9 cellular contexts compared by ENCODE assay signal in the genomic region with DNA sequence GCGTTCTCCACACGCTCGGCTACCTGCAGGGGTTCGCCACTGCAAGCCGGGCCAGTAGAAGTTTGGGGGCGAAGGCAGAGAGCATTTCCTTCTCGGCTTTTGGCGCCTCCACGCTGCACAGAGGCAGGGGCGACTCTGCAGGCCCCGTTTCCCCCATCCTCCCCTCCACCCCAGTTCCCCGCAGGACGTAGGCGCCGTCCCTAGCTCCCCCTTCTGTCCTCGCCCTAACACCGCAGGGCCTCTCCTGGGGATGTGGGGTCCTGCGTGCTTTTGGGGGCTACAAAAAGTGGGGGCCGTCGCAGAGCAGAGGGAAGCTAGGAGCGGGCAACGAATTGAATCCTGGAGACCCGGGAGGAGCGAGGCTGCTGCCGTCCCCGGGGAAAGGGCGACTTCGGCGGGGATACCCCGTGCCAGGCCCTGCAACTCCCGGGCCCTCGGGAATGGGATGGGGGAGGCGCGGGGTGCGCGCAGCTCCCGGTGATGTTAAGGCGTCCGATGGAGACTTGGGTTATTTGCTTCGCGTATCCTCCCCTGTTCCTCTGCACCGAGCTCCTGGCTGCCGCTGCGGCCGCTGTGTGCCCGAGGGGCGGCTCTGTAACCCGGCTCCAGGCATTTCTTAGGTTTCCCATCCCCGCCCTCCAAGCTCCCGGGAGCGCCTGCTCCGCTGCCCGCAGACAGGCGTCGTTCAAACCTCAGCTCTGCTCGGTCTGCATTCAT.
DNase-seq lines count a peak whose midpoint lies in the region; ATAC-seq and TF ChIP-seq lines count a peak whose summit lies in the region.
"Had no signal": no experiment of that assay in that cellular context is flagged by ENCODE, and none has a peak within 500 bp of the region (broad histone marks: within the 10 kb centered on the region; RNA-seq: fewer than 3 reads in every experiment).

No MANE protein-coding gene starts in this region.

- H3K4me1 Mint-ChIP-seq in activated CD4-positive, alpha-beta memory T cell treated with anti-CD3 and anti-CD28 coated beads for 36 hours (ENCODE audit: low read depth) = peaks cover 8% of the 10 kb centered on the region
- peaks cover 5% of the 10 kb centered on the region for H3K4me1 Mint-ChIP-seq in activated CD4-positive, alpha-beta memory T cell treated with anti-CD3 and anti-CD28 coated beads, Interleukin-2, amount 10 ng/mL, durations not matched to agents 7 days and 5 days

- H3K9me3 ChIP-seq in esophagus (ENCODE audit: control insufficient read depth in 2 of 2, insufficient read depth in 1 of 2, low read depth in 1 of 2, low read length in 1 of 2) (no peaks in the 10 kb centered on the region), ovary (no peaks in the 10 kb centered on the region)

- H3K36me3 Mint-ChIP-seq in activated CD4-positive, alpha-beta memory T cell treated with anti-CD3 and anti-CD28 coated beads for 36 hours = no peaks in the 10 kb centered on the region
- H3K36me3 Mint-ChIP-seq in activated CD4-positive, alpha-beta memory T cell treated with anti-CD3 and anti-CD28 coated beads, Interleukin-2, amount 10 ng/mL, durations not matched to agents 7 days and 5 days (ENCODE audit: low read depth) = no peaks in the 10 kb centered on the region

- intact Hi-C loops in activated CD4-positive, alpha-beta memory T cell treated with anti-CD3 and anti-CD28 coated beads for 36 hours (cut with micrococcal nuclease) = loop anchor here (5.0 kb wide), 1 partner anchor 261 kb away; no protein-coding TSS in a partner anchor
- intact Hi-C loops in ovary (cut with DNase I) = no loop called here

- ATAC-seq in GM19467 (IDR thresholded peaks at IDR 0.05; ENCODE audit: unreplicated experiment) (no peak), HG02840 (IDR thresholded peaks at IDR 0.05; ENCODE audit: low FRiP score, unreplicated experiment) (no peak)

- no peaks in the 10 kb centered on the region for H3K9me3 Mint-ChIP-seq in activated CD4-positive, alpha-beta memory T cell treated with anti-CD3 and anti-CD28 coated beads for 36 hours
- H3K9me3 Mint-ChIP-seq in activated CD4-positive, alpha-beta memory T cell treated with anti-CD3 and anti-CD28 coated beads, Interleukin-2, amount 10 ng/mL, durations not matched to agents 7 days and 5 days = no peaks in the 10 kb centered on the region
- H3K9me3 Mint-ChIP-seq: T-helper 1 cell treated with Interleukin-12 subunit alpha and Interleukin-12 subunit beta and Interleukin-4 antibody, amounts not matched to agents 30 μg/mL and 1 μg/mL, for 36 hours had no signal

- CTCF ChIA-PET in activated CD4-positive, alpha-beta memory T cell treated with anti-CD3 and anti-CD28 coated beads for 36 hours (lab: Charles Lee) = no interaction called here
- CTCF ChIA-PET in activated CD4-positive, alpha-beta memory T cell treated with anti-CD3 and anti-CD28 coated beads, Interleukin-2, amount 10 ng/mL, durations not matched to agents 7 days and 5 days (lab: Charles Lee) = interaction anchor here (0.8 kb wide), 1 partner anchor 8 kb away, joined by 3 read pairs; no protein-coding TSS in a partner anchor

- no peak for TF ChIP-seq EP300 in ovary (IDR thresholded peaks at IDR 0.05)

- no peak overlapping the region for H3K27ac Mint-ChIP-seq in activated CD4-positive, alpha-beta memory T cell treated with anti-CD3 and anti-CD28 coated beads for 36 hours
- H3K27ac Mint-ChIP-seq in activated CD4-positive, alpha-beta memory T cell treated with anti-CD3 and anti-CD28 coated beads, Interleukin-2, amount 10 ng/mL, durations not matched to agents 7 days and 5 days = no peak overlapping the region
- H3K27ac Mint-ChIP-seq: T-helper 1 cell treated with Interleukin-12 subunit alpha and Interleukin-12 subunit beta and Interleukin-4 antibody, amounts not matched to agents 30 μg/mL and 1 μg/mL, for 36 hours had no signal

- TF ChIP-seq CTCF in ovary (IDR thresholded peaks at IDR 0.05) = no peak

- H3K36me3 ChIP-seq in esophagus (ENCODE audit: control insufficient read depth in 2 of 2, insufficient read depth in 2 of 2, low read length in 1 of 2) (no peaks in the 10 kb centered on the region), ovary (no peaks in the 10 kb centered on the region)

- no peak for DNase-seq in activated CD4-positive, alpha-beta memory T cell treated with anti-CD3 and anti-CD28 coated beads for 36 hours
- no peak for DNase-seq in activated CD4-positive, alpha-beta memory T cell treated with anti-CD3 and anti-CD28 coated beads, Interleukin-2, amount 10 ng/mL, durations not matched to agents 7 days and 5 days
- DNase-seq in NCI-H226 (peak; percentile 2), ovary (peak in 4 of 5 donors; percentile 15 to 37 (median 21))
- no peak for DNase-seq in activated CD4-positive, CD25-positive, alpha-beta regulatory T cell treated with anti-CD3 and anti-CD28 coated beads, Interleukin-2, amount 50 U/mL, for 72 hours

- POLR2A ChIA-PET in activated CD4-positive, alpha-beta memory T cell treated with anti-CD3 and anti-CD28 coated beads for 36 hours (lab: Charles Lee) = no interaction called here
- POLR2A ChIA-PET in activated CD4-positive, alpha-beta memory T cell treated with anti-CD3 and anti-CD28 coated beads, Interleukin-2, amount 10 ng/mL, durations not matched to agents 7 days and 5 days (lab: Charles Lee) = no interaction called here

- H3K4me3 Mint-ChIP-seq in activated CD4-positive, alpha-beta memory T cell treated with anti-CD3 and anti-CD28 coated beads for 36 hours = peak overlapping the region; percentile 26
- no peak overlapping the region for H3K4me3 Mint-ChIP-seq in activated CD4-positive, alpha-beta memory T cell treated with anti-CD3 and anti-CD28 coated beads, Interleukin-2, amount 10 ng/mL, durations not matched to agents 7 days and 5 days
- H3K4me3 Mint-ChIP-seq: T-helper 1 cell treated with Interleukin-12 subunit alpha and Interleukin-12 subunit beta and Interleukin-4 antibody, amounts not matched to agents 30 μg/mL and 1 μg/mL, for 36 hours had no signal

- 1 to 2% methylated on average over 55 to 56 of the region's 56 CpGs for WGBS in esophagus, 2 donors
- whole genome bisulfite sequencing in ovary, 3 donors = 1% methylated on average over 44 to 56 of the region's 56 CpGs

- H3K27me3 Mint-ChIP-seq in activated CD4-positive, alpha-beta memory T cell treated with anti-CD3 and anti-CD28 coated beads for 36 hours = peaks cover 54% of the 10 kb centered on the region
- peaks cover 61% of the 10 kb centered on the region for H3K27me3 Mint-ChIP-seq in activated CD4-positive, alpha-beta memory T cell treated with anti-CD3 and anti-CD28 coated beads, Interleukin-2, amount 10 ng/mL, durations not matched to agents 7 days and 5 days

- peaks cover 0 to 6% of the 10 kb centered on the region in 2 donors for H3K4me1 ChIP-seq in esophagus (ENCODE audit: control insufficient read depth in 2 of 2, insufficient read depth in 2 of 2, low read length in 1 of 2)
- no peaks in the 10 kb centered on the region for H3K4me1 ChIP-seq in ovary (ENCODE audit: insufficient read depth)

- TF ChIP-seq POLR2A in ovary (IDR thresholded peaks at IDR 0.05) = no peak

- H3K4me3 ChIP-seq in esophagus (ENCODE audit: low read depth in 1 of 2, low read length in 2 of 2) (peak overlapping the region; percentile 50 to 52), ovary (peak overlapping the region; percentile 17)

- H3K27ac ChIP-seq in esophagus (ENCODE audit: low read depth in 2 of 2, low read length in 1 of 2) (no peak overlapping the region), ovary (peak overlapping the region in 1 of 2 donors; percentile 6)

- peaks cover 0 to 11% of the 10 kb centered on the region in 2 donors for H3K27me3 ChIP-seq in esophagus (ENCODE audit: control insufficient read depth in 1 of 2, insufficient read depth in 2 of 2, low read length in 2 of 2)
- H3K27me3 ChIP-seq in ovary = no peaks in the 10 kb centered on the region

Comparison
In these comparisons a context has a peak if more than half of its experiments do, and no peak if none do; other contexts are left out.
1. DNase-seq: peak in NCI-H226 (single experiment) and ovary (4 of 5); none in activated CD4-positive, alpha-beta memory T cell treated with anti-CD3 and anti-CD28 coated beads for 36 hours (single experiment), activated CD4-positive, alpha-beta memory T cell treated with anti-CD3 and anti-CD28 coated beads, Interleukin-2, amount 10 ng/mL, durations not matched to agents 7 days and 5 days (single experiment) and activated CD4-positive, CD25-positive, alpha-beta regulatory T cell treated with anti-CD3 and anti-CD28 coated beads, Interleukin-2, amount 50 U/mL, for 72 hours (single experiment).